In the genomic region with DNA sequence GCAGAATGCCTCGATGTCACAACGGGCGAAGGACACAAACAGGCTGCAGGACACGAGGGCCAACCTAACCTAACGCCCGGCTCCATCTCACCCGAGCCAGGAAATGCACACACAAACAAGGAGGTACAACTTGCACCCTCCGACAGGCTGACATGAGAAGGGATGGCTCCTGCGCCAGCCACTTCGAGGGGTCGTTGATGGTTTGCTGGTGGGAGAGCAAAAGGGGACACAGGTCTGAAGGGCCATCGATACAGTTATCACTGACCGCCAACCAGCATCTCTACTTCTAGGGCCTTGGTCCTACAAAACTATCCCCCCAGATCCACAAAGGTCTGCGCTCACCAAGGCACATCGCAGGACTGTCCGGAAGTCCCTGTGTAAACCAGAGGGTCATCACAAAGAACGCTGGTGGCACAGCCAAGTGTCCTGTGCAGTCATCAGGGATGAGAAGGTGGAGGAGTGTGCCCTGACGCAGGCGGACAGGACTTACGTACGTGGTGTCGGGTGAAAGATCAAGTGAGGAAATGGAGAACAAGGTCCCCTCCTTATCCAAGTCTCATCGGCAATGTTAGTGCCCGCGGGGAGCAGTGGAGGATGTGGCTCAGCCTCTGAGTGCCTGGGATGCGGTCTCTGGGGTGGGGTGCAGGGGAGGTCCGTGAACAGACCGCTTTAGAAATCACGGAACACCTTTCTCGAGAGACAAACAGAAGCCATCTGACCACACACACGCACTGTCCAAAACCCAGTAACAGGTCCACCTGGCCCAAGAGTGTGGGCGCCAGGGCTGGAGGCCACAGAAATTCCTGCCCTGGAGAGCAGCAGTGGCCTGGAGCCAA, we compare ENCODE assay signal across 11 cellular contexts. TPM values are rescaled to one million over a fixed set of nuclear protein-coding genes. Genes with fewer than 3 reads are reported as not detected.
DNase-seq lines count a peak whose midpoint lies in the region; ATAC-seq and TF ChIP-seq lines count a peak whose summit lies in the region.
"Had no signal": no experiment of that assay in that cellular context is flagged by ENCODE, and none has a peak within 500 bp of the region (broad histone marks: within the 10 kb centered on the region; RNA-seq: fewer than 3 reads in every experiment).

No MANE protein-coding gene starts in this region.

- no peak overlapping the region for H3K4me3 Mint-ChIP-seq in activated naive CD4-positive, alpha-beta T cell treated with anti-CD3 and anti-CD28 coated beads, Interleukin-2, amount 10 ng/mL, durations not matched to agents 7 days and 5 days
- H3K4me3 Mint-ChIP-seq in natural killer cell treated with Interleukin-12 subunit alpha and Interleukin-12 subunit beta and Interleukin-15 and Interleukin-18, amount 100 ng/mL, for 72 hours = no peak overlapping the region
- H3K4me3 Mint-ChIP-seq: activated naive CD4-positive, alpha-beta T cell treated with anti-CD3 and anti-CD28 coated beads, Interleukin-2, amount 50 U/mL, for 24 hours had no signal

- 72 to 74% methylated on average over 31 to 32 of the region's 32 CpGs for WGBS in upper lobe of left lung, 2 donors
- 95% methylated on average over 32 of the region's 32 CpGs for WGBS in mesenchymal stem cell

- H3K9me3 Mint-ChIP-seq in activated naive CD4-positive, alpha-beta T cell treated with anti-CD3 and anti-CD28 coated beads, Interleukin-2, amount 10 ng/mL, durations not matched to agents 7 days and 5 days = no peaks in the 10 kb centered on the region
- no peaks in the 10 kb centered on the region for H3K9me3 Mint-ChIP-seq in natural killer cell treated with Interleukin-12 subunit alpha and Interleukin-12 subunit beta and Interleukin-15 and Interleukin-18, amount 100 ng/mL, for 72 hours
- H3K9me3 Mint-ChIP-seq: activated naive CD4-positive, alpha-beta T cell treated with anti-CD3 and anti-CD28 coated beads, Interleukin-2, amount 50 U/mL, for 24 hours had no signal

- peaks cover 2% of the 10 kb centered on the region for H3K36me3 Mint-ChIP-seq in activated naive CD4-positive, alpha-beta T cell treated with anti-CD3 and anti-CD28 coated beads, Interleukin-2, amount 10 ng/mL, durations not matched to agents 7 days and 5 days
- no peaks in the 10 kb centered on the region for H3K36me3 Mint-ChIP-seq in natural killer cell treated with Interleukin-12 subunit alpha and Interleukin-12 subunit beta and Interleukin-15 and Interleukin-18, amount 100 ng/mL, for 72 hours
- H3K36me3 Mint-ChIP-seq: activated naive CD4-positive, alpha-beta T cell treated with anti-CD3 and anti-CD28 coated beads, Interleukin-2, amount 50 U/mL, for 24 hours had no signal

- DNase-seq in activated naive CD4-positive, alpha-beta T cell treated with anti-CD3 and anti-CD28 coated beads, Interleukin-2, amount 10 ng/mL, durations not matched to agents 7 days and 5 days = peak; percentile 20
- no peak for DNase-seq in activated naive CD4-positive, alpha-beta T cell treated with anti-CD3 and anti-CD28 coated beads, Interleukin-2, amount 50 U/mL, for 16 hours
- DNase-seq in coronary artery (ENCODE audit: low spot score) (no peak), upper lobe of left lung (peak in 1 of 2 donors; percentile 26), NCI-H1436 (lab: John Stamatoyannopoulos, UW) (no peak), foreskin keratinocyte (no peak), mesenchymal stem cell (no peak)
- DNase-seq in natural killer cell treated with Interleukin-12 subunit alpha and Interleukin-12 subunit beta and Interleukin-15 and Interleukin-18, amount 100 ng/mL, for 72 hours (ENCODE audit: low spot score) = peak; percentile 51
- DNase-seq: MV-4-11 had no signal

- no peak overlapping the region for H2BK15ac ChIP-seq in mesenchymal stem cell (ENCODE audit: low read depth, poor library complexity, severe bottlenecking)

- H3K9me3 ChIP-seq in upper lobe of left lung (no peaks in the 10 kb centered on the region), mesenchymal stem cell (ENCODE audit: control insufficient read depth, low read length) (no peaks in the 10 kb centered on the region)

- CTCF ChIA-PET in activated naive CD4-positive, alpha-beta T cell treated with anti-CD3 and anti-CD28 coated beads, Interleukin-2, amount 10 ng/mL, durations not matched to agents 7 days and 5 days (lab: Charles Lee) = no interaction called here

- H2AFZ ChIP-seq in mesenchymal stem cell (ENCODE audit: low read depth, low read length) = no peak overlapping the region

- no peaks in the 10 kb centered on the region for H3K27me3 ChIP-seq in upper lobe of left lung
- no peaks in the 10 kb centered on the region for H3K27me3 ChIP-seq in foreskin keratinocyte
- H3K27me3 ChIP-seq in mesenchymal stem cell (ENCODE audit: control insufficient read depth in 1 of 2, insufficient read depth in 1 of 2, low read length in 2 of 2) = no peaks in the 10 kb centered on the region

- no peak overlapping the region for H3K4ac ChIP-seq in mesenchymal stem cell (ENCODE audit: low read depth in 1 of 2, low read length in 2 of 2)

- H3K79me1 ChIP-seq in mesenchymal stem cell (replicated peaks; ENCODE audit: low read length, poor library complexity, severe bottlenecking) = peaks cover 52% of the 10 kb centered on the region

- H3K23ac ChIP-seq in mesenchymal stem cell (ENCODE audit: low read length in 2 of 2) = no peak overlapping the region

- H2BK120ac ChIP-seq in mesenchymal stem cell (ENCODE audit: low read depth, low read length) = no peak overlapping the region

- H3K27ac Mint-ChIP-seq in activated naive CD4-positive, alpha-beta T cell treated with anti-CD3 and anti-CD28 coated beads, Interleukin-2, amount 10 ng/mL, durations not matched to agents 7 days and 5 days = no peak overlapping the region
- no peak overlapping the region for H3K27ac Mint-ChIP-seq in natural killer cell treated with Interleukin-12 subunit alpha and Interleukin-12 subunit beta and Interleukin-15 and Interleukin-18, amount 100 ng/mL, for 72 hours
- H3K27ac Mint-ChIP-seq: activated naive CD4-positive, alpha-beta T cell treated with anti-CD3 and anti-CD28 coated beads, Interleukin-2, amount 50 U/mL, for 24 hours had no signal

- no peak overlapping the region for H3K9ac ChIP-seq in mesenchymal stem cell (ENCODE audit: low read length)

- H4K8ac ChIP-seq in mesenchymal stem cell (ENCODE audit: low read length) = no peak overlapping the region

- no peak overlapping the region for H4K91ac ChIP-seq in mesenchymal stem cell (ENCODE audit: low read length)

- no peaks in the 10 kb centered on the region for H3K4me1 Mint-ChIP-seq in activated naive CD4-positive, alpha-beta T cell treated with anti-CD3 and anti-CD28 coated beads, Interleukin-2, amount 10 ng/mL, durations not matched to agents 7 days and 5 days
- H3K4me1 Mint-ChIP-seq in natural killer cell treated with Interleukin-12 subunit alpha and Interleukin-12 subunit beta and Interleukin-15 and Interleukin-18, amount 100 ng/mL, for 72 hours (ENCODE audit: low read depth in 2 of 2) = peaks cover 0 to 3% of the 10 kb centered on the region in 2 donors

- no peak overlapping the region for H3K4me2 ChIP-seq in mesenchymal stem cell (ENCODE audit: low read length, poor library complexity, severe bottlenecking)

- H3K36me3 ChIP-seq in upper lobe of left lung (peaks cover 14 to 73% (median 63%) of the 10 kb centered on the region in 4 donors), mesenchymal stem cell (ENCODE audit: control insufficient read depth in 1 of 2, insufficient read depth in 2 of 2, low read depth in 1 of 2, low read length in 2 of 2) (peaks cover 56 to 96% of the 10 kb centered on the region in 2 experiments)

- peak in 1 of 4 donors; percentile 70 for TF ChIP-seq EP300 in upper lobe of left lung (IDR thresholded peaks at IDR 0.05)

- H3K4me1 ChIP-seq in upper lobe of left lung = peaks cover 66 to 78% (median 68%) of the 10 kb centered on the region in 4 donors
- no peaks in the 10 kb centered on the region for H3K4me1 ChIP-seq in foreskin keratinocyte
- H3K4me1 ChIP-seq in mesenchymal stem cell (ENCODE audit: control insufficient read depth, insufficient read depth, low read depth, low read length) = peaks cover 38% of the 10 kb centered on the region

- H3K18ac ChIP-seq in mesenchymal stem cell (ENCODE audit: low read depth in 1 of 2, low read length in 2 of 2) = no peak overlapping the region

- no peak for ATAC-seq in natural killer cell treated with Interleukin-12 subunit alpha and Interleukin-12 subunit beta and Interleukin-15 and Interleukin-18, amount 100 ng/mL, for 72 hours
- ATAC-seq in upper lobe of left lung (ENCODE audit: low FRiP score in 2 of 2) (no peak), foreskin keratinocyte (no peak)

- no peak overlapping the region for H3K14ac ChIP-seq in mesenchymal stem cell (ENCODE audit: low read length in 2 of 2)

- TF ChIP-seq CTCF in coronary artery (IDR thresholded peaks at IDR 0.05) (no peak), upper lobe of left lung (IDR thresholded peaks at IDR 0.05) (no peak), foreskin keratinocyte (conservative IDR thresholded peaks at IDR 0.05) (no peak)

- H2BK12ac ChIP-seq in mesenchymal stem cell (ENCODE audit: low read length in 2 of 2) = no peak overlapping the region

- H2BK5ac ChIP-seq in mesenchymal stem cell (ENCODE audit: low read depth, low read length, poor library complexity, severe bottlenecking) = no peak overlapping the region

- H2AK5ac ChIP-seq in mesenchymal stem cell (ENCODE audit: low read length, severe bottlenecking) = no peak overlapping the region

- no peaks in the 10 kb centered on the region for H3K27me3 Mint-ChIP-seq in activated naive CD4-positive, alpha-beta T cell treated with anti-CD3 and anti-CD28 coated beads, Interleukin-2, amount 10 ng/mL, durations not matched to agents 7 days and 5 days
- H3K27me3 Mint-ChIP-seq in natural killer cell treated with Interleukin-12 subunit alpha and Interleukin-12 subunit beta and Interleukin-15 and Interleukin-18, amount 100 ng/mL, for 72 hours = no peaks in the 10 kb centered on the region
- H3K27me3 Mint-ChIP-seq: activated naive CD4-positive, alpha-beta T cell treated with anti-CD3 and anti-CD28 coated beads, Interleukin-2, amount 50 U/mL, for 24 hours had no signal

- H3K4me3 ChIP-seq in coronary artery (peak overlapping the region; percentile 56), upper lobe of left lung (peak overlapping the region in 2 of 4 donors; percentile 21 to 28), mesenchymal stem cell (ENCODE audit: insufficient read depth in 1 of 2, low read depth in 1 of 2, low read length in 2 of 2) (no peak overlapping the region)

- peak overlapping the region; percentile 86 to 98 for H3K27ac ChIP-seq in coronary artery
- H3K27ac ChIP-seq in upper lobe of left lung = peak overlapping the region; percentile 92 to 98 (median 95)
- H3K27ac ChIP-seq in foreskin keratinocyte = no peak overlapping the region
- H3K27ac ChIP-seq in mesenchymal stem cell (ENCODE audit: low read length, poor library complexity, severe bottlenecking) = no peak overlapping the region
- H3K27ac ChIP-seq: HL-60 had no signal

- no peak for TF ChIP-seq POLR2A in upper lobe of left lung (IDR thresholded peaks at IDR 0.05)

RNA-seq across cellular contexts. Expression of a gene that starts 7.0 kb away (rescaled TPM):
- 10 to 100 TPM; 13.9 to 14.5 TPM for total RNA-seq in natural killer cell treated with Interleukin-12 subunit alpha and Interleukin-12 subunit beta and Interleukin-15 and Interleukin-18, amount 100 ng/mL, for 72 hours
- total RNA-seq in upper lobe of left lung (100 to 1,000 TPM in 1 of 6 donors, 10 to 100 TPM in 5; 50.1 to 135 (median 76.4) TPM), foreskin keratinocyte (8.8 and 15.8 TPM in 2 replicates)
- polyA plus RNA-seq in foreskin keratinocyte = 11.1 and 20.0 TPM in 2 replicates
- polyA plus RNA-seq in mesenchymal stem cell (2013, experiment 1 of 2) = 61.3 TPM
- 61.0 TPM for polyA plus RNA-seq in mesenchymal stem cell (2013, experiment 2 of 2)

RNA-seq across cellular contexts. Expression of a gene that starts 13.0 kb away (rescaled TPM):
- 10 to 100 TPM; 17.6 to 30.0 TPM for total RNA-seq in natural killer cell treated with Interleukin-12 subunit alpha and Interleukin-12 subunit beta and Interleukin-15 and Interleukin-18, amount 100 ng/mL, for 72 hours
- total RNA-seq in upper lobe of left lung = 10 to 100 TPM in 5 of 6 donors, 1 to 10 TPM in 1; 8.2 to 21.0 (median 12.5) TPM
- 14.1 and 15.2 TPM in 2 replicates for total RNA-seq in foreskin keratinocyte
- 5.3 and 7.5 TPM in 2 replicates for polyA plus RNA-seq in foreskin keratinocyte
- 7.1 TPM for polyA plus RNA-seq in mesenchymal stem cell (2013, experiment 1 of 2)
- polyA plus RNA-seq in mesenchymal stem cell (2013, experiment 2 of 2) = 7.2 TPM

RNA-seq across cellular contexts. Expression of a gene that starts 13.0 kb away (rescaled TPM):
- 1 to 10 TPM; 3.8 to 6.1 TPM for total RNA-seq in natural killer cell treated with Interleukin-12 subunit alpha and Interleukin-12 subunit beta and Interleukin-15 and Interleukin-18, amount 100 ng/mL, for 72 hours
- 1 to 10 TPM in 5 of 6 donors, under 1 TPM in 1; 0.89 to 5.5 (median 2.6) TPM for total RNA-seq in upper lobe of left lung
- total RNA-seq in foreskin keratinocyte = 0.54 and 0.92 TPM in 2 replicates
- polyA plus RNA-seq in foreskin keratinocyte = 0.18 and 0.23 TPM in 2 replicates
- polyA plus RNA-seq in mesenchymal stem cell (2013, experiment 1 of 2) = 1.0 TPM
- 1.1 TPM for polyA plus RNA-seq in mesenchymal stem cell (2013, experiment 2 of 2)

Comparison
In these comparisons a context has a peak if more than half of its experiments do, and no peak if none do; other contexts are left out.
1. DNase-seq: peak in activated naive CD4-positive, alpha-beta T cell treated with anti-CD3 and anti-CD28 coated beads, Interleukin-2, amount 10 ng/mL, durations not matched to agents 7 days and 5 days (single experiment) and natural killer cell treated with Interleukin-12 subunit alpha and Interleukin-12 subunit beta and Interleukin-15 and Interleukin-18, amount 100 ng/mL, for 72 hours (single experiment); none in activated naive CD4-positive, alpha-beta T cell treated with anti-CD3 and anti-CD28 coated beads, Interleukin-2, amount 50 U/mL, for 16 hours (single experiment), coronary artery (single experiment), NCI-H1436 (single experiment), foreskin keratinocyte (0 of 2) and mesenchymal stem cell (single experiment).
2. H3K27ac ChIP-seq: peak in coronary artery (2 of 2) and upper lobe of left lung (4 of 4); none in foreskin keratinocyte (single experiment) and mesenchymal stem cell (single experiment).